Comparison of ENCODE assay signal across 1 cellular context in the genomic region with DNA sequence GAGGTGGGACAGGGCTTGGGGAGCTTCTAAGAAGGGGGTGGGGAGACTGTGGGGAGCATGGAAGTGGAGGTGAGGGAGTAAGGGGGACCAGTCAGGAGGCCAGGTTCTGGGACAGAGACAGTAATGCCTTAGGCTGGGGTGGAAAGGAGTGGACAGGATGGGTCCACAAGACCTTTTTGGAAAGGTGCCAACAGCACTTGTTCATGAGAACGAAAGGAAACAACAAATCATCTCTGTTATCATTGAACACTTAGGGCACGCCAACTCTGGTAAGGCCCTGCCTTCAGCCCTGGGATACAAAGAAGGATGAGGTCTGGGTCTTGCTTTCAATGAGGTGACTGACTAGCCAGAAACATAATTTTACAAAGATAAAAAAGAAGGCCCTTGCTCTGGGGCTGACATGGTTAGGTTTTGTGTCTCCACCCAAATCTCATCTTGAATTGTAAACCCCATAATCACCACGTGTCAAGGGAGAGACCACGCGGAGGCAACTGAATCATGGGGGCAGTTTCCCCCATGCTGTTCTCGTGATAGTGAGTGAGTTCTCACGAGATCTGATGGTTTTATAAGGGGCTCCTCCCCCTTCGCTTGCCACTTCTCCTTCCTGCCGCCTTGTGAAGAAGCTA.
A peak's percentile ranks its signal among the peaks of the same experiment; 100 is the strongest.
TF ChIP-seq lines count a peak whose summit lies in the region.

No MANE protein-coding gene starts in this region.

TF ChIP-seq in K562, 482 proteins besides CTCF, POLR2A, EP300 and RAD21 (continued from another document and continues in another):
- TF ChIP-seq, protein P1, sequence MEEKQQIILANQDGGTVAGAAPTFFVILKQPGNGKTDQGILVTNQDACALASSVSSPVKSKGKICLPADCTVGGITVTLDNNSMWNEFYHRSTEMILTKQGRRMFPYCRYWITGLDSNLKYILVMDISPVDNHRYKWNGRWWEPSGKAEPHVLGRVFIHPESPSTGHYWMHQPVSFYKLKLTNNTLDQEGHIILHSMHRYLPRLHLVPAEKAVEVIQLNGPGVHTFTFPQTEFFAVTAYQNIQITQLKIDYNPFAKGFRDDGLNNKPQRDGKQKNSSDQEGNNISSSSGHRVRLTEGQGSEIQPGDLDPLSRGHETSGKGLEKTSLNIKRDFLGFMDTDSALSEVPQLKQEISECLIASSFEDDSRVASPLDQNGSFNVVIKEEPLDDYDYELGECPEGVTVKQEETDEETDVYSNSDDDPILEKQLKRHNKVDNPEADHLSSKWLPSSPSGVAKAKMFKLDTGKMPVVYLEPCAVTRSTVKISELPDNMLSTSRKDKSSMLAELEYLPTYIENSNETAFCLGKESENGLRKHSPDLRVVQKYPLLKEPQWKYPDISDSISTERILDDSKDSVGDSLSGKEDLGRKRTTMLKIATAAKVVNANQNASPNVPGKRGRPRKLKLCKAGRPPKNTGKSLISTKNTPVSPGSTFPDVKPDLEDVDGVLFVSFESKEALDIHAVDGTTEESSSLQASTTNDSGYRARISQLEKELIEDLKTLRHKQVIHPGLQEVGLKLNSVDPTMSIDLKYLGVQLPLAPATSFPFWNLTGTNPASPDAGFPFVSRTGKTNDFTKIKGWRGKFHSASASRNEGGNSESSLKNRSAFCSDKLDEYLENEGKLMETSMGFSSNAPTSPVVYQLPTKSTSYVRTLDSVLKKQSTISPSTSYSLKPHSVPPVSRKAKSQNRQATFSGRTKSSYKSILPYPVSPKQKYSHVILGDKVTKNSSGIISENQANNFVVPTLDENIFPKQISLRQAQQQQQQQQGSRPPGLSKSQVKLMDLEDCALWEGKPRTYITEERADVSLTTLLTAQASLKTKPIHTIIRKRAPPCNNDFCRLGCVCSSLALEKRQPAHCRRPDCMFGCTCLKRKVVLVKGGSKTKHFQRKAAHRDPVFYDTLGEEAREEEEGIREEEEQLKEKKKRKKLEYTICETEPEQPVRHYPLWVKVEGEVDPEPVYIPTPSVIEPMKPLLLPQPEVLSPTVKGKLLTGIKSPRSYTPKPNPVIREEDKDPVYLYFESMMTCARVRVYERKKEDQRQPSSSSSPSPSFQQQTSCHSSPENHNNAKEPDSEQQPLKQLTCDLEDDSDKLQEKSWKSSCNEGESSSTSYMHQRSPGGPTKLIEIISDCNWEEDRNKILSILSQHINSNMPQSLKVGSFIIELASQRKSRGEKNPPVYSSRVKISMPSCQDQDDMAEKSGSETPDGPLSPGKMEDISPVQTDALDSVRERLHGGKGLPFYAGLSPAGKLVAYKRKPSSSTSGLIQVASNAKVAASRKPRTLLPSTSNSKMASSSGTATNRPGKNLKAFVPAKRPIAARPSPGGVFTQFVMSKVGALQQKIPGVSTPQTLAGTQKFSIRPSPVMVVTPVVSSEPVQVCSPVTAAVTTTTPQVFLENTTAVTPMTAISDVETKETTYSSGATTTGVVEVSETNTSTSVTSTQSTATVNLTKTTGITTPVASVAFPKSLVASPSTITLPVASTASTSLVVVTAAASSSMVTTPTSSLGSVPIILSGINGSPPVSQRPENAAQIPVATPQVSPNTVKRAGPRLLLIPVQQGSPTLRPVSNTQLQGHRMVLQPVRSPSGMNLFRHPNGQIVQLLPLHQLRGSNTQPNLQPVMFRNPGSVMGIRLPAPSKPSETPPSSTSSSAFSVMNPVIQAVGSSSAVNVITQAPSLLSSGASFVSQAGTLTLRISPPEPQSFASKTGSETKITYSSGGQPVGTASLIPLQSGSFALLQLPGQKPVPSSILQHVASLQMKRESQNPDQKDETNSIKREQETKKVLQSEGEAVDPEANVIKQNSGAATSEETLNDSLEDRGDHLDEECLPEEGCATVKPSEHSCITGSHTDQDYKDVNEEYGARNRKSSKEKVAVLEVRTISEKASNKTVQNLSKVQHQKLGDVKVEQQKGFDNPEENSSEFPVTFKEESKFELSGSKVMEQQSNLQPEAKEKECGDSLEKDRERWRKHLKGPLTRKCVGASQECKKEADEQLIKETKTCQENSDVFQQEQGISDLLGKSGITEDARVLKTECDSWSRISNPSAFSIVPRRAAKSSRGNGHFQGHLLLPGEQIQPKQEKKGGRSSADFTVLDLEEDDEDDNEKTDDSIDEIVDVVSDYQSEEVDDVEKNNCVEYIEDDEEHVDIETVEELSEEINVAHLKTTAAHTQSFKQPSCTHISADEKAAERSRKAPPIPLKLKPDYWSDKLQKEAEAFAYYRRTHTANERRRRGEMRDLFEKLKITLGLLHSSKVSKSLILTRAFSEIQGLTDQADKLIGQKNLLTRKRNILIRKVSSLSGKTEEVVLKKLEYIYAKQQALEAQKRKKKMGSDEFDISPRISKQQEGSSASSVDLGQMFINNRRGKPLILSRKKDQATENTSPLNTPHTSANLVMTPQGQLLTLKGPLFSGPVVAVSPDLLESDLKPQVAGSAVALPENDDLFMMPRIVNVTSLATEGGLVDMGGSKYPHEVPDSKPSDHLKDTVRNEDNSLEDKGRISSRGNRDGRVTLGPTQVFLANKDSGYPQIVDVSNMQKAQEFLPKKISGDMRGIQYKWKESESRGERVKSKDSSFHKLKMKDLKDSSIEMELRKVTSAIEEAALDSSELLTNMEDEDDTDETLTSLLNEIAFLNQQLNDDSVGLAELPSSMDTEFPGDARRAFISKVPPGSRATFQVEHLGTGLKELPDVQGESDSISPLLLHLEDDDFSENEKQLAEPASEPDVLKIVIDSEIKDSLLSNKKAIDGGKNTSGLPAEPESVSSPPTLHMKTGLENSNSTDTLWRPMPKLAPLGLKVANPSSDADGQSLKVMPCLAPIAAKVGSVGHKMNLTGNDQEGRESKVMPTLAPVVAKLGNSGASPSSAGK (IDR thresholded peaks at IDR 0.05) = peak; percentile 71
- TF ChIP-seq NFIC (IDR thresholded peaks at IDR 0.05) = peak; percentile 97
- peak; percentile 20; the same call in 1 of the 2 replicates for TF ChIP-seq CXXC5 (CRISPR knock-in tag; IDR thresholded peaks at IDR 0.05)
- 0 out of 2 replicates have a peak, but pooled peaks have one; percentile 8 for TF ChIP-seq CBFA2T3 (IDR thresholded peaks at IDR 0.05)
- TF ChIP-seq ZNF311 (CRISPR knock-in tag; IDR thresholded peaks at IDR 0.05) = peak; percentile 64; the same call in 1 of the 2 replicates
- no peak for TF ChIP-seq POLR3G (IDR thresholded peaks at IDR 0.05; ENCODE audit: extremely low read depth, insufficient read length, insufficient replicate concordance)
- TF ChIP-seq, protein P2, sequence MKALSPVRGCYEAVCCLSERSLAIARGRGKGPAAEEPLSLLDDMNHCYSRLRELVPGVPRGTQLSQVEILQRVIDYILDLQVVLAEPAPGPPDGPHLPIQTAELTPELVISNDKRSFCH (CRISPR knock-in tag; IDR thresholded peaks at IDR 0.05) = no peak
- TF ChIP-seq, protein P2 (tag; IDR thresholded peaks at IDR 0.05) = 0 out of 2 replicates have a peak, but pooled peaks have one; percentile 15
- TF ChIP-seq CBX1 (IDR thresholded peaks at IDR 0.05; ENCODE audit: low read depth) = no peak
- no peak for TF ChIP-seq RFX1 (IDR thresholded peaks at IDR 0.05)
- no peak for TF ChIP-seq BRF1 (IDR thresholded peaks at IDR 0.05; ENCODE audit: borderline replicate concordance, extremely low read depth, insufficient read length)
- TF ChIP-seq DMBX1 (CRISPR knock-in tag; IDR thresholded peaks at IDR 0.05; ENCODE audit: borderline replicate concordance) = peak; percentile 39; the same call in 1 of the 2 replicates
- TF ChIP-seq POU5F1 (IDR thresholded peaks at IDR 0.05; ENCODE audit: borderline replicate concordance, low read depth, low read length, partially characterized antibody) = no peak
- no peak for TF ChIP-seq RBM17 (IDR thresholded peaks at IDR 0.05; ENCODE audit: borderline replicate concordance, low read depth, low read length)
- TF ChIP-seq, protein P3, sequence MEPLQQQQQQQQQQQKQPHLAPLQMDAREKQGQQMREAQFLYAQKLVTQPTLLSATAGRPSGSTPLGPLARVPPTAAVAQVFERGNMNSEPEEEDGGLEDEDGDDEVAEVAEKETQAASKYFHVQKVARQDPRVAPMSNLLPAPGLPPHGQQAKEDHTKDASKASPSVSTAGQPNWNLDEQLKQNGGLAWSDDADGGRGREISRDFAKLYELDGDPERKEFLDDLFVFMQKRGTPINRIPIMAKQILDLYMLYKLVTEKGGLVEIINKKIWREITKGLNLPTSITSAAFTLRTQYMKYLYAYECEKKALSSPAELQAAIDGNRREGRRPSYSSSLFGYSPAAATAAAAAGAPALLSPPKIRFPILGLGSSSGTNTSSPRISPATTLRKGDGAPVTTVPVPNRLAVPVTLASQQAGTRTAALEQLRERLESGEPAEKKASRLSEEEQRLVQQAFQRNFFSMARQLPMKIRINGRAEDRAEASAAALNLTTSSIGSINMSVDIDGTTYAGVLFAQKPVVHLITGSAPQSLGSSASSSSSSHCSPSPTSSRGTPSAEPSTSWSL (CRISPR knock-in tag; IDR thresholded peaks at IDR 0.05; ENCODE audit: borderline replicate concordance) = no peak
- TF ChIP-seq ETV1 (tag; conservative IDR thresholded peaks at IDR 0.05; ENCODE audit: low read depth) = 0 out of 2 replicates have a peak, but pooled peaks have one; percentile 28
- TF ChIP-seq, protein P4, sequence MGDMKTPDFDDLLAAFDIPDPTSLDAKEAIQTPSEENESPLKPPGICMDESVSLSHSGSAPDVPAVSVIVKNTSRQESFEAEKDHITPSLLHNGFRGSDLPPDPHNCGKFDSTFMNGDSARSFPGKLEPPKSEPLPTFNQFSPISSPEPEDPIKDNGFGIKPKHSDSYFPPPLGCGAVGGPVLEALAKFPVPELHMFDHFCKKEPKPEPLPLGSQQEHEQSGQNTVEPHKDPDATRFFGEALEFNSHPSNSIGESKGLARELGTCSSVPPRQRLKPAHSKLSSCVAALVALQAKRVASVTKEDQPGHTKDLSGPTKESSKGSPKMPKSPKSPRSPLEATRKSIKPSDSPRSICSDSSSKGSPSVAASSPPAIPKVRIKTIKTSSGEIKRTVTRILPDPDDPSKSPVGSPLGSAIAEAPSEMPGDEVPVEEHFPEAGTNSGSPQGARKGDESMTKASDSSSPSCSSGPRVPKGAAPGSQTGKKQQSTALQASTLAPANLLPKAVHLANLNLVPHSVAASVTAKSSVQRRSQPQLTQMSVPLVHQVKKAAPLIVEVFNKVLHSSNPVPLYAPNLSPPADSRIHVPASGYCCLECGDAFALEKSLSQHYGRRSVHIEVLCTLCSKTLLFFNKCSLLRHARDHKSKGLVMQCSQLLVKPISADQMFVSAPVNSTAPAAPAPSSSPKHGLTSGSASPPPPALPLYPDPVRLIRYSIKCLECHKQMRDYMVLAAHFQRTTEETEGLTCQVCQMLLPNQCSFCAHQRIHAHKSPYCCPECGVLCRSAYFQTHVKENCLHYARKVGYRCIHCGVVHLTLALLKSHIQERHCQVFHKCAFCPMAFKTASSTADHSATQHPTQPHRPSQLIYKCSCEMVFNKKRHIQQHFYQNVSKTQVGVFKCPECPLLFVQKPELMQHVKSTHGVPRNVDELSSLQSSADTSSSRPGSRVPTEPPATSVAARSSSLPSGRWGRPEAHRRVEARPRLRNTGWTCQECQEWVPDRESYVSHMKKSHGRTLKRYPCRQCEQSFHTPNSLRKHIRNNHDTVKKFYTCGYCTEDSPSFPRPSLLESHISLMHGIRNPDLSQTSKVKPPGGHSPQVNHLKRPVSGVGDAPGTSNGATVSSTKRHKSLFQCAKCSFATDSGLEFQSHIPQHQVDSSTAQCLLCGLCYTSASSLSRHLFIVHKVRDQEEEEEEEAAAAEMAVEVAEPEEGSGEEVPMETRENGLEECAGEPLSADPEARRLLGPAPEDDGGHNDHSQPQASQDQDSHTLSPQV (IDR thresholded peaks at IDR 0.05) = peak; percentile 48
- TF ChIP-seq, protein P5, sequence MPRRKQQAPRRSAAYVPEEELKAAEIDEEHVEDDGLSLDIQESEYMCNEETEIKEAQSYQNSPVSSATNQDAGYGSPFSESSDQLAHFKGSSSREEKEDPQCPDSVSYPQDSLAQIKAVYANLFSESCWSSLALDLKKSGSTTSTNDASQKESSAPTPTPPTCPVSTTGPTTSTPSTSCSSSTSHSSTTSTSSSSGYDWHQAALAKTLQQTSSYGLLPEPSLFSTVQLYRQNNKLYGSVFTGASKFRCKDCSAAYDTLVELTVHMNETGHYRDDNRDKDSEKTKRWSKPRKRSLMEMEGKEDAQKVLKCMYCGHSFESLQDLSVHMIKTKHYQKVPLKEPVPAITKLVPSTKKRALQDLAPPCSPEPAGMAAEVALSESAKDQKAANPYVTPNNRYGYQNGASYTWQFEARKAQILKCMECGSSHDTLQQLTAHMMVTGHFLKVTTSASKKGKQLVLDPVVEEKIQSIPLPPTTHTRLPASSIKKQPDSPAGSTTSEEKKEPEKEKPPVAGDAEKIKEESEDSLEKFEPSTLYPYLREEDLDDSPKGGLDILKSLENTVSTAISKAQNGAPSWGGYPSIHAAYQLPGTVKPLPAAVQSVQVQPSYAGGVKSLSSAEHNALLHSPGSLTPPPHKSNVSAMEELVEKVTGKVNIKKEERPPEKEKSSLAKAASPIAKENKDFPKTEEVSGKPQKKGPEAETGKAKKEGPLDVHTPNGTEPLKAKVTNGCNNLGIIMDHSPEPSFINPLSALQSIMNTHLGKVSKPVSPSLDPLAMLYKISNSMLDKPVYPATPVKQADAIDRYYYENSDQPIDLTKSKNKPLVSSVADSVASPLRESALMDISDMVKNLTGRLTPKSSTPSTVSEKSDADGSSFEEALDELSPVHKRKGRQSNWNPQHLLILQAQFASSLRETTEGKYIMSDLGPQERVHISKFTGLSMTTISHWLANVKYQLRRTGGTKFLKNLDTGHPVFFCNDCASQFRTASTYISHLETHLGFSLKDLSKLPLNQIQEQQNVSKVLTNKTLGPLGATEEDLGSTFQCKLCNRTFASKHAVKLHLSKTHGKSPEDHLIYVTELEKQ (CRISPR knock-in tag; IDR thresholded peaks at IDR 0.05) = no peak
- TF ChIP-seq CEBPG (CRISPR knock-in tag; IDR thresholded peaks at IDR 0.05) = no peak
- TF ChIP-seq CEBPG (tag; conservative IDR thresholded peaks at IDR 0.05 in 1 of 2, IDR thresholded peaks at IDR 0.05 in 1 of 2) = no peak
- TF ChIP-seq CTBP1 (IDR thresholded peaks at IDR 0.05; ENCODE audit: borderline replicate concordance) = no peak
- TF ChIP-seq, protein P6, sequence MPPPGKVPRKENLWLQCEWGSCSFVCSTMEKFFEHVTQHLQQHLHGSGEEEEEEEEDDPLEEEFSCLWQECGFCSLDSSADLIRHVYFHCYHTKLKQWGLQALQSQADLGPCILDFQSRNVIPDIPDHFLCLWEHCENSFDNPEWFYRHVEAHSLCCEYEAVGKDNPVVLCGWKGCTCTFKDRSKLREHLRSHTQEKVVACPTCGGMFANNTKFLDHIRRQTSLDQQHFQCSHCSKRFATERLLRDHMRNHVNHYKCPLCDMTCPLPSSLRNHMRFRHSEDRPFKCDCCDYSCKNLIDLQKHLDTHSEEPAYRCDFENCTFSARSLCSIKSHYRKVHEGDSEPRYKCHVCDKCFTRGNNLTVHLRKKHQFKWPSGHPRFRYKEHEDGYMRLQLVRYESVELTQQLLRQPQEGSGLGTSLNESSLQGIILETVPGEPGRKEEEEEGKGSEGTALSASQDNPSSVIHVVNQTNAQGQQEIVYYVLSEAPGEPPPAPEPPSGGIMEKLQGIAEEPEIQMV (tag; conservative IDR thresholded peaks at IDR 0.05; ENCODE audit: low read depth) = no peak
- TF ChIP-seq RBM34 (IDR thresholded peaks at IDR 0.05; ENCODE audit: borderline replicate concordance, insufficient read depth, low read length) = no peak
- TF ChIP-seq SMARCC2 (IDR thresholded peaks at IDR 0.05; ENCODE audit: low read depth) = no peak
- no peak for TF ChIP-seq GABPB2 (CRISPR knock-in tag; conservative IDR thresholded peaks at IDR 0.05)
- TF ChIP-seq NONO (IDR thresholded peaks at IDR 0.05; ENCODE audit: low read depth in 2 of 2, low read length in 1 of 2) = no peak
- TF ChIP-seq ZFPM2 (CRISPR knock-in tag; IDR thresholded peaks at IDR 0.05) = no peak
- no peak for TF ChIP-seq ELF2 (CRISPR knock-in tag; IDR thresholded peaks at IDR 0.05)
- TF ChIP-seq SIN3A (IDR thresholded peaks at IDR 0.05; ENCODE audit: borderline replicate concordance in 2 of 2, control insufficient read depth in 1 of 2, low read depth in 2 of 2, low read length in 2 of 2) = no peak
- no peak for TF ChIP-seq PTTG1 (tag; IDR thresholded peaks at IDR 0.05; ENCODE audit: low read depth)
- no peak for TF ChIP-seq ATF1 (CRISPR knock-in tag; IDR thresholded peaks at IDR 0.05)
- 0 out of 2 replicates have a peak, but pooled peaks have one; percentile 19 for TF ChIP-seq ATF1 (tag; IDR thresholded peaks at IDR 0.05)
- peak; percentile 68 for TF ChIP-seq NFIX (CRISPR knock-in tag; IDR thresholded peaks at IDR 0.05; ENCODE audit: low read depth)
